In the genomic region with DNA sequence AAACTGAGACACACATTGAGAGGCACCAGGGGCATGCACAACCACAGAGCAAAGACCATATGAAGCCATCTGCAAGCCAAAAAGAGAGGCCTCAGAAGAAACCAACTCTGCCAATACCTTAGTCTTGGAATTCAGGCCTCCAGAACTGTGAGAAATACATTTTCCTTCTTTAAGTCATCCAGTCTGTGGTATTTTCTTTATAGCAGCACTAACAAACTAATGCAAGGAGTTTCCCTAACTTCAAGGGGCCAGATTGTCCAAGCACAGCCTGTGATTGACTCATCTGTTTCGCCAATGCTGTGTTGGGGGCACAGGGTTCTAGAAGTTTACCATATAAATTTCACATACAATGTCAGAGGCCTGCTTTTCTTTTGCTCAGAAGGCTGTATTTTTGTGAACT, we compare ENCODE assay signal across 1 cellular context.
TF ChIP-seq lines count a peak whose summit lies in the region.

No MANE protein-coding gene starts in this region.

TF ChIP-seq in IMR-90, 13 proteins besides CTCF, POLR2A, EP300 and RAD21:
- no peak for TF ChIP-seq NFE2L2 (IDR thresholded peaks at IDR 0.05; ENCODE audit: low read depth, low read length)
- no peak for TF ChIP-seq FOS (IDR thresholded peaks at IDR 0.05; ENCODE audit: low read depth, low read length)
- TF ChIP-seq RCOR1 (IDR thresholded peaks at IDR 0.05; ENCODE audit: insufficient replicate concordance, low read length), result no peak
- no peak for TF ChIP-seq SMC3 (IDR thresholded peaks at IDR 0.05; ENCODE audit: low read depth, low read length)
- no peak for TF ChIP-seq ELK1 (IDR thresholded peaks at IDR 0.05; ENCODE audit: borderline replicate concordance, low read depth, low read length)
- TF ChIP-seq MXI1 (IDR thresholded peaks at IDR 0.05; ENCODE audit: borderline replicate concordance, low read depth, low read length), result no peak
- no peak for TF ChIP-seq CEBPB (IDR thresholded peaks at IDR 0.05; ENCODE audit: low read depth, low read length)
- TF ChIP-seq BHLHE40 (IDR thresholded peaks at IDR 0.05; ENCODE audit: low read depth, low read length), result no peak
